17 cellular contexts compared by ENCODE assay signal in the genomic region with DNA sequence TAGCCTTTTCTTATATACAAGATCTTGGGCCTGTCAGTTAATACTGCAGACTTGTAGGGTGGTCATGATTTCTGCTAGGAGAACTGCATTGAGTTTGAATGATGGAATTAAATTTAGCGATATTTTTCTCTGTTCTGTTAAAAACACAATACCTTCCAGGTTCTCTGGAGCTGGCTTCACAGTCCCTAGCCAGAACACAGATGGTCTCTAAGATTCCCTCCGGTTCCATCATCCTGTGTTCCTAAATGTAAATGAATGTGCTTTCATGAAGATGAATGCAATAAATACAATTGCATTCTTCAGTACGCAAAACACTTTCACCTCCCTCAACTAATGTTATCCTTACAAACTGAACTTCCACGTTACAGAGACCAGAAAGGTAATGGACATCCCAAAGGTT.
A peak's percentile ranks its signal among the peaks of the same experiment; 100 is the strongest.
DNase-seq lines count a peak whose midpoint lies in the region; TF ChIP-seq lines count a peak whose summit lies in the region.
"Had no signal": no experiment of that assay in that cellular context is flagged by ENCODE, and none has a peak within 500 bp of the region (broad histone marks: within the 10 kb centered on the region; RNA-seq: fewer than 3 reads in every experiment).

No MANE protein-coding gene starts in this region.

- no peaks in the 10 kb centered on the region for H3K36me3 ChIP-seq in esophagus muscularis mucosa
- H3K36me3 ChIP-seq: BLaER1 treated with 17β-estradiol and CSF1 and Interleukin-3, amounts not matched to agents 10 nM and 100 nM had no signal

- intact Hi-C loops in esophagus muscularis mucosa (cut with DNase I) = no loop called here

- in situ Hi-C loops in G401 (cut with HindIII; ENCODE audit: low sequenced_read_pairs) = no loop called here

- TF ChIP-seq EP300 in esophagus muscularis mucosa (IDR thresholded peaks at IDR 0.05) = no peak

- no peak overlapping the region for H3K4me3 ChIP-seq in esophagus muscularis mucosa
- H3K4me3 ChIP-seq: A549; BLaER1 treated with 17β-estradiol and CSF1 and Interleukin-3, amounts not matched to agents 10 nM and 100 nM; GM12878 had no signal

- no peaks in the 10 kb centered on the region for H3K9me3 ChIP-seq in esophagus muscularis mucosa
- H3K9me3 ChIP-seq: A549; BLaER1 treated with 17β-estradiol and CSF1 and Interleukin-3, amounts not matched to agents 10 nM and 100 nM; Caco-2 had no signal

- no peak for TF ChIP-seq CTCF in esophagus muscularis mucosa (IDR thresholded peaks at IDR 0.05)

- no peak overlapping the region for H3K27ac ChIP-seq in esophagus muscularis mucosa (replicated peaks in 1 of 4)
- H3K27ac ChIP-seq: 22Rv1; A549; BLaER1 treated with 17β-estradiol and CSF1 and Interleukin-3, amounts not matched to agents 10 nM and 100 nM; C4-2B had no signal

- DNase-seq in G401 (ENCODE audit: low spot score) = peak; percentile 86
- DNase-seq in cerebellar cortex (ENCODE audit: low spot score) = peak; percentile 82
- DNase-seq in esophagus muscularis mucosa (ENCODE audit: extremely low spot score) = peak; percentile 5
- DNase-seq in activated T-cell treated with anti-CD3 and anti-CD28 coated beads for 4 hours = no peak
- DNase-seq in activated CD4-positive, alpha-beta T cell treated with anti-CD3 and anti-CD28 coated beads for 1 hour = no peak
- DNase-seq: AML-193; Caco-2; Calu3; CD4-positive, alpha-beta T cell; CD8-positive, alpha-beta T cell; DMS79 treated with DMSO at 0.1 percent for 48 hours; GDM1 had no signal

- WGBS in esophagus muscularis mucosa = 83% methylated on average over 4 of the region's 4 CpGs

- no peak for TF ChIP-seq POLR2A in esophagus muscularis mucosa (IDR thresholded peaks at IDR 0.05; ENCODE audit: low read depth)

- H3K4me1 ChIP-seq in esophagus muscularis mucosa = no peaks in the 10 kb centered on the region
- H3K4me1 ChIP-seq: A549; BLaER1 treated with 17β-estradiol and CSF1 and Interleukin-3, amounts not matched to agents 10 nM and 100 nM; Caco-2 had no signal

- H3K27me3 ChIP-seq in esophagus muscularis mucosa = no peaks in the 10 kb centered on the region
- H3K27me3 ChIP-seq: BLaER1 treated with 17β-estradiol and CSF1 and Interleukin-3, amounts not matched to agents 10 nM and 100 nM had no signal

Comparison
In these comparisons a context has a peak if more than half of its experiments do, and no peak if none do; other contexts are left out.
1. DNase-seq: peak in G401 (single experiment), cerebellar cortex (single experiment) and esophagus muscularis mucosa (single experiment); none in activated T-cell treated with anti-CD3 and anti-CD28 coated beads for 4 hours (single experiment) and activated CD4-positive, alpha-beta T cell treated with anti-CD3 and anti-CD28 coated beads for 1 hour (single experiment).